Comparison of ENCODE assay signal across 27 cellular contexts in genomic region chr13:48188640-48189039, GRCh38.
"Had no signal": no experiment of that assay in that cellular context is flagged by ENCODE, and none has a peak within 500 bp of the region (broad histone marks: within the 10 kb centered on the region; RNA-seq: fewer than 3 reads in every experiment).

No MANE protein-coding gene starts in this region.

- H3K36me3 ChIP-seq: breast epithelium, esophagus squamous epithelium, lower lobe of right lung, spleen, suprapubic skin, tibial artery had no signal

- H3K36me3 Mint-ChIP-seq: activated naive CD4-positive, alpha-beta T cell treated with anti-CD3 and anti-CD28 coated beads, Interleukin-2, amount 50 U/mL, for 72 hours; natural killer cell treated with Interleukin-12 subunit alpha and Interleukin-12 subunit beta and Interleukin-15 and Interleukin-18, amount 100 ng/mL, for 72 hours had no signal

- H3K9me3 Mint-ChIP-seq: activated CD4-positive, alpha-beta memory T cell treated with anti-CD3 and anti-CD28 coated beads, Interleukin-2, amount 10 ng/mL, durations not matched to agents 7 days and 5 days; activated CD4-positive, alpha-beta T cell treated with anti-CD3 and anti-CD28 coated beads, Interleukin-2, amount 10 ng/mL, durations not matched to agents 7 days and 5 days; activated naive CD4-positive, alpha-beta T cell treated with anti-CD3 and anti-CD28 coated beads, Interleukin-2, amount 50 U/mL, for 72 hours; activated T-cell treated with anti-CD3 and anti-CD28 coated beads, Interleukin-2, amount 50 U/mL, for 24 hours; activated T-helper 17 cell treated with anti-CD3 and anti-CD28 coated beads, Interleukin-2, amount 50 U/mL, for 72 hours; natural killer cell treated with Interleukin-12 subunit alpha and Interleukin-12 subunit beta and Interleukin-15 and Interleukin-18, amount 100 ng/mL, for 72 hours had no signal

- H3K27ac Mint-ChIP-seq: activated CD4-positive, alpha-beta memory T cell treated with anti-CD3 and anti-CD28 coated beads, Interleukin-2, amount 10 ng/mL, durations not matched to agents 7 days and 5 days; activated naive CD4-positive, alpha-beta T cell treated with anti-CD3 and anti-CD28 coated beads, Interleukin-2, amount 50 U/mL, for 72 hours; activated T-cell treated with anti-CD3 and anti-CD28 coated beads, Interleukin-2, amount 50 U/mL, for 24 hours; activated T-helper 17 cell treated with anti-CD3 and anti-CD28 coated beads, Interleukin-2, amount 50 U/mL, for 72 hours had no signal

- H3K4me3 Mint-ChIP-seq: activated CD4-positive, alpha-beta memory T cell treated with anti-CD3 and anti-CD28 coated beads, Interleukin-2, amount 10 ng/mL, durations not matched to agents 7 days and 5 days; activated CD4-positive, alpha-beta T cell treated with anti-CD3 and anti-CD28 coated beads, Interleukin-2, amount 10 ng/mL, durations not matched to agents 7 days and 5 days; activated T-cell treated with anti-CD3 and anti-CD28 coated beads, Interleukin-2, amount 50 U/mL, for 24 hours; activated T-helper 17 cell treated with anti-CD3 and anti-CD28 coated beads, Interleukin-2, amount 50 U/mL, for 72 hours; natural killer cell treated with Interleukin-12 subunit alpha and Interleukin-12 subunit beta and Interleukin-15 and Interleukin-18, amount 100 ng/mL, for 72 hours had no signal

- H3K9me3 ChIP-seq: breast epithelium, esophagus squamous epithelium, lower lobe of right lung, spleen, suprapubic skin, tibial artery had no signal

- H3K4me1 ChIP-seq: breast epithelium, lower lobe of right lung, tibial artery had no signal

- DNase-seq: activated CD4-positive, alpha-beta memory T cell treated with anti-CD3 and anti-CD28 coated beads, Interleukin-2, amount 10 ng/mL, durations not matched to agents 7 days and 5 days; activated CD4-positive, alpha-beta T cell treated with anti-CD3 and anti-CD28 coated beads for 1 hour; activated CD4-positive, alpha-beta T cell treated with anti-CD3 and anti-CD28 coated beads, Interleukin-2, amount 10 ng/mL, durations not matched to agents 7 days and 5 days; activated CD8-positive, alpha-beta memory T cell treated with anti-CD3 and anti-CD28 coated beads, Interleukin-2, amount 50 U/mL, for 48 hours; activated gamma-delta T cell treated with Interleukin-2 at 50 U/mL for 16 hours; activated T-cell treated with anti-CD3 and anti-CD28 coated beads, Interleukin-2, amount 50 U/mL, for 24 hours; central memory CD4-positive, alpha-beta T cell; dermis blood vessel endothelial cell; effector CD4-positive, alpha-beta T cell; esophagus squamous epithelium; foreskin melanocyte; kidney glomerular epithelial cell; lower lobe of right lung; mesenchymal stem cell; posterior cingulate gyrus; right cardiac atrium; spleen; stimulated activated naive CD4-positive, alpha-beta T cell; T-helper 9 cell; tibial artery had no signal

- H3K27me3 ChIP-seq: breast epithelium, esophagus squamous epithelium, spleen, suprapubic skin, tibial artery had no signal

- H3K4me3 ChIP-seq: breast epithelium, esophagus squamous epithelium, lower lobe of right lung, spleen, suprapubic skin, tibial artery had no signal

- ATAC-seq: activated naive CD4-positive, alpha-beta T cell treated with anti-CD3 and anti-CD28 coated beads, Interleukin-2, amount 50 U/mL, for 72 hours; activated T-helper 17 cell treated with anti-CD3 and anti-CD28 coated beads, Interleukin-2, amount 50 U/mL, for 72 hours; left lobe of liver; lower lobe of right lung; natural killer cell treated with Interleukin-12 subunit alpha and Interleukin-12 subunit beta and Interleukin-15 and Interleukin-18, amount 100 ng/mL, for 72 hours; right cardiac atrium had no signal

- H3K27ac ChIP-seq: breast epithelium, epithelial cell of prostate, esophagus squamous epithelium, lower lobe of right lung, suprapubic skin, tibial artery had no signal

- H3K27me3 Mint-ChIP-seq: activated CD4-positive, alpha-beta T cell treated with anti-CD3 and anti-CD28 coated beads, Interleukin-2, amount 10 ng/mL, durations not matched to agents 7 days and 5 days; activated T-cell treated with anti-CD3 and anti-CD28 coated beads, Interleukin-2, amount 50 U/mL, for 24 hours; activated T-helper 17 cell treated with anti-CD3 and anti-CD28 coated beads, Interleukin-2, amount 50 U/mL, for 72 hours; natural killer cell treated with Interleukin-12 subunit alpha and Interleukin-12 subunit beta and Interleukin-15 and Interleukin-18, amount 100 ng/mL, for 72 hours had no signal
